Comparison of ENCODE assay signal across 1 cellular context in genomic region chr2:227238242-227239237, GRCh38.
TF ChIP-seq lines count a peak whose summit lies in the region.

No MANE protein-coding gene starts in this region.

TF ChIP-seq in HCT116, 20 proteins besides CTCF, POLR2A, EP300 and RAD21 (continued from another document):
- TF ChIP-seq REST (IDR thresholded peaks at IDR 0.05; ENCODE audit: low read depth) (no peak), ZNF274 (IDR thresholded peaks at IDR 0.05; ENCODE audit: low read depth, low read length) (no peak), ELF1 (IDR thresholded peaks at IDR 0.05; ENCODE audit: borderline replicate concordance, low read depth) (no peak), SIN3A (IDR thresholded peaks at IDR 0.05; ENCODE audit: low read depth) (no peak)
